ENCODE assay signal across 9 cellular contexts in genomic region chr3:12719984-12720656, GRCh38. TPM values are rescaled to one million over a fixed set of nuclear protein-coding genes. Genes with fewer than 3 reads are reported as not detected.
DNase-seq lines count a peak whose midpoint lies in the region; ATAC-seq, FAIRE-seq and TF ChIP-seq lines count a peak whose summit lies in the region.
"Had no signal": no experiment of that assay in that cellular context is flagged by ENCODE, and none has a peak within 500 bp of the region (broad histone marks: within the 10 kb centered on the region; RNA-seq: fewer than 3 reads in every experiment).

No MANE protein-coding gene starts in this region.

- H2AFZ ChIP-seq in DND-41 (ENCODE audit: low read depth, low read length) = no peak overlapping the region
- peak overlapping the region; percentile 78; the same call in 1 of the 2 replicates for H2AFZ ChIP-seq in Loucy (ENCODE audit: low read length)

- H3K4me3 ChIP-seq in DND-41 (ENCODE audit: low read depth in 1 of 2, low read length in 2 of 2) (no peak overlapping the region), Loucy (ENCODE audit: low read length, poor library complexity, severe bottlenecking) (no peak overlapping the region), pancreas (no peak overlapping the region), thyroid gland (replicated peaks in 1 of 3) (no peak overlapping the region)

- H3K27ac ChIP-seq in DND-41 (ENCODE audit: low read length) (no peak overlapping the region), pancreas (no peak overlapping the region), thyroid gland (no peak overlapping the region)

- DNase-seq in DND-41 = peak; percentile 73
- peak; percentile 93 for DNase-seq in SIG-M5 treated with dmso at 0.1 percent for 504 hours (lab: John Stamatoyannopoulos, UW; ENCODE audit: unreplicated experiment)
- peak; percentile 87 for DNase-seq in activated effector memory CD4-positive, alpha-beta T cell treated with anti-CD3 and anti-CD28 coated beads, Interleukin-2, amount 50 U/mL, for 16 hours
- peak; percentile 40 to 78 for DNase-seq in frontal cortex (ENCODE audit: low spot score in 2 of 2)
- DNase-seq in pancreas = peak; percentile 69 to 81 (median 78)
- peak; percentile 69 to 71 for DNase-seq in thyroid gland

- H3K9ac ChIP-seq in DND-41 (ENCODE audit: low read depth, low read length) (no peak overlapping the region), Loucy (ENCODE audit: low read depth, low read length, poor library complexity, severe bottlenecking) (no peak overlapping the region)

- no peak for TF ChIP-seq POLR2A in thyroid gland (IDR thresholded peaks at IDR 0.05)

- ATAC-seq in DND-41 (ENCODE audit: insufficient read depth, low read depth) = peak; percentile 95
- ATAC-seq in GM21825 (IDR thresholded peaks at IDR 0.05; ENCODE audit: unreplicated experiment) = peak; percentile 93
- ATAC-seq in pancreas = peak; percentile 96 to 100 (median 100)

- 11 to 14% methylated on average over 15 of the region's 15 CpGs for WGBS in pancreas, 2 donors
- WGBS in thyroid gland, 2 donors = 13 to 15% methylated on average over 15 of the region's 15 CpGs

- H3K79me2 ChIP-seq in DND-41 (ENCODE audit: insufficient read depth, low read length) = no peaks in the 10 kb centered on the region
- no peaks in the 10 kb centered on the region for H3K79me2 ChIP-seq in Loucy (ENCODE audit: insufficient read depth, low read length)

- no peaks in the 10 kb centered on the region for H3K27me3 ChIP-seq in DND-41 (ENCODE audit: insufficient read depth, low read length, poor library complexity)
- no peaks in the 10 kb centered on the region for H3K27me3 ChIP-seq in Loucy (ENCODE audit: insufficient read depth, low read length, poor library complexity, severe bottlenecking)
- H3K27me3 ChIP-seq in pancreas = no peaks in the 10 kb centered on the region
- no peaks in the 10 kb centered on the region for H3K27me3 ChIP-seq in thyroid gland

- FAIRE-seq in frontal cortex (lab: Jason Lieb, UNC) (no peak), pancreas (lab: Jason Lieb, UNC) (no peak)

- TF ChIP-seq CTCF in DND-41 (IDR thresholded peaks at IDR 0.05; ENCODE audit: borderline replicate concordance, extremely low read depth, low read length, poor library complexity, severe bottlenecking) = peak; percentile 97
- peak; percentile 95 for TF ChIP-seq CTCF in Loucy (conservative IDR thresholded peaks at IDR 0.05; ENCODE audit: low read length)
- TF ChIP-seq CTCF in pancreas (IDR thresholded peaks at IDR 0.05) = peak; percentile 73 to 91 (median 90)
- TF ChIP-seq CTCF in thyroid gland (IDR thresholded peaks at IDR 0.05) = peak; percentile 68 to 93 (median 90)

- H3K4me1 ChIP-seq in DND-41 (ENCODE audit: insufficient read depth, low read length) (peaks cover 3% of the 10 kb centered on the region; the same call in 1 of the 2 replicates), Loucy (ENCODE audit: insufficient read depth, low read length, poor library complexity, severe bottlenecking) (peaks cover 3% of the 10 kb centered on the region), pancreas (peaks cover 0 to 6% (median 0%) of the 10 kb centered on the region in 3 donors), thyroid gland (no peaks in the 10 kb centered on the region)

- H3K9me3 ChIP-seq in DND-41 (ENCODE audit: insufficient read depth, low read length, severe bottlenecking) = no peaks in the 10 kb centered on the region
- no peaks in the 10 kb centered on the region for H3K9me3 ChIP-seq in Loucy (ENCODE audit: insufficient read depth, low read depth, low read length)
- no peaks in the 10 kb centered on the region for H3K9me3 ChIP-seq in pancreas
- no peaks in the 10 kb centered on the region for H3K9me3 ChIP-seq in thyroid gland

- no peak overlapping the region for H3K4me2 ChIP-seq in DND-41 (ENCODE audit: insufficient read depth, low read length)
- H3K4me2 ChIP-seq in Loucy (ENCODE audit: low read depth, low read length, poor library complexity, severe bottlenecking) = no peak overlapping the region

- H3F3A ChIP-seq in Loucy (ENCODE audit: low read depth) = no peaks in the 10 kb centered on the region

- H3K36me3 ChIP-seq in DND-41 (ENCODE audit: insufficient read depth, low read length) (no peaks in the 10 kb centered on the region), Loucy (ENCODE audit: insufficient read depth, low read length) (no peaks in the 10 kb centered on the region), pancreas (no peaks in the 10 kb centered on the region), thyroid gland (no peaks in the 10 kb centered on the region)

- no peaks in the 10 kb centered on the region for H4K20me1 ChIP-seq in DND-41 (ENCODE audit: insufficient read depth, low read length)
- H4K20me1 ChIP-seq in Loucy (ENCODE audit: insufficient read depth, low read length, poor library complexity, severe bottlenecking) = no peaks in the 10 kb centered on the region

- intact Hi-C loops in pancreas (cut with DNase I) (no loop called here), thyroid gland (cut with DNase I) (loop anchor here (10.0 kb wide), 2 partner anchors 175 to 235 kb away; partner anchors contain the start of genes MKRN2OS and TSEN2)

- no peaks in the 10 kb centered on the region for H3K9me2 ChIP-seq in Loucy (replicated peaks; ENCODE audit: low read depth, low read length)

RNA-seq across cellular contexts. Expression of gene TMEM40, which starts 38.9 kb away (rescaled TPM):
- total RNA-seq in frontal cortex = not detected
- total RNA-seq in pancreas = not detected
- polyA plus RNA-seq in pancreas = under 1 TPM in 1 of 2 donors, not detected in 1; 0.38 TPM
- not detected for total RNA-seq in thyroid gland
- total RNA-seq: temporal lobe had no signal

RNA-seq across cellular contexts. Expression of gene RAF1, which starts 56.2 kb away (rescaled TPM):
- total RNA-seq in frontal cortex = 199 TPM
- total RNA-seq in pancreas = 10 to 100 TPM; 33.7 to 46.9 (median 38.1) TPM
- 10 to 100 TPM; 29.1 to 45.8 TPM for polyA plus RNA-seq in pancreas
- total RNA-seq in thyroid gland = 100 to 1,000 TPM; 151 to 174 (median 163) TPM
